In the genomic region with DNA sequence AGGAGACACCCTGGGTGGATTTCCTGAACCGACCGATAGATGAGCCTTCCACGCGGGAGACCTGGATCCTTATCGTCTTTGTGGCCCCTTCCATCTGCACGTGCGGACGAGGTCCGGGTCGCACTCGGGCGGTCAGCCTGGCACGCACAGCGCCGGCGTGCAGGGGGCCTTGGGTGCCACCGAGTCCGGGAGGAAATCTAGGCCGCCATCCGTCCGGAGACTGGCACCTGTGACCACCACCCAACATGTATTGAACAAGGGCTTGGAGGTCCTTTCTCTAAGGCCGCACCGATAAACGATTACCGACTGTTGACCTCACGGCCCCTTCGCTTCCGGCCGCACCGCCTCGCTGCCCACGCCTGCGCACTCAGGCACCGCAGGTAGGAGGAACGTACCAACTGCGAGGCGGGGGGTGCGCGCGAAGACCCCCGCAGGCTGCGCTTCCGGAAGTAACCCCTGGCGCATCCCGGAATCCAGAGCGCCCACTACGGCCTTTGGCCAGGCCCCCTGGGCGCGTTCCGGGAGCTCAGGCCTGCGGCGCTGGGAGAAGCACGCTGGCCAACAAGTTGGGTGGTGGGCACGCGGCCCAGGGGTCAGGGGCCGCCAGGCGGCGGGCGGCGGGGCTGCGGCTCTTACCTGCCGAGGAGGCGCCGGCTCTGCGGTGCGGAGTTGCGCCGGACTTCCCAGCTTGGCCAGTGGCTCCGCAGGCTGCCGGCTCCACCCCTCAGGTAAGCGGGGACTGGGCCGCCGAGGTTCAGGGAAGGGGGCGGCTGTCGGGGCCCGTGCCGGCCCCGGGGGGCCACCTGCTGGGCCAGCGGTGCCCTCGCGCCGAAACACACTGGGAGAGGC, we compare ENCODE assay signal across 2 cellular contexts.
A peak's percentile ranks its signal among the peaks of the same experiment; 100 is the strongest.
TF ChIP-seq lines count a peak whose summit lies in the region.

A gene (minus strand): TSS at position 713 of the 849 bp plus-strand sequence. CDS start 28,249 bp downstream, outside the sequence.
A gene with protein sequence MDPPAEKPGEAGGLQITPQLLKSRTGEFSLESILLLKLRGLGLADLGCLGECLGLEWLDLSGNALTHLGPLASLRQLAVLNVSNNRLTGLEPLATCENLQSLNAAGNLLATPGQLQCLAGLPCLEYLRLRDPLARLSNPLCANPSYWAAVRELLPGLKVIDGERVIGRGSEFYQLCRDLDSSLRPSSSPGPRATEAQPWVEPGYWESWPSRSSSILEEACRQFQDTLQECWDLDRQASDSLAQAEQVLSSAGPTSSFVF (plus strand): TSS at position 523 of the 849 bp plus-strand sequence. CDS start 13,507 bp downstream, outside the sequence.

TF ChIP-seq in HEK293, 187 proteins besides CTCF, POLR2A, EP300 and RAD21 (continued from another document and continues in another):
- TF ChIP-seq, protein P1, sequence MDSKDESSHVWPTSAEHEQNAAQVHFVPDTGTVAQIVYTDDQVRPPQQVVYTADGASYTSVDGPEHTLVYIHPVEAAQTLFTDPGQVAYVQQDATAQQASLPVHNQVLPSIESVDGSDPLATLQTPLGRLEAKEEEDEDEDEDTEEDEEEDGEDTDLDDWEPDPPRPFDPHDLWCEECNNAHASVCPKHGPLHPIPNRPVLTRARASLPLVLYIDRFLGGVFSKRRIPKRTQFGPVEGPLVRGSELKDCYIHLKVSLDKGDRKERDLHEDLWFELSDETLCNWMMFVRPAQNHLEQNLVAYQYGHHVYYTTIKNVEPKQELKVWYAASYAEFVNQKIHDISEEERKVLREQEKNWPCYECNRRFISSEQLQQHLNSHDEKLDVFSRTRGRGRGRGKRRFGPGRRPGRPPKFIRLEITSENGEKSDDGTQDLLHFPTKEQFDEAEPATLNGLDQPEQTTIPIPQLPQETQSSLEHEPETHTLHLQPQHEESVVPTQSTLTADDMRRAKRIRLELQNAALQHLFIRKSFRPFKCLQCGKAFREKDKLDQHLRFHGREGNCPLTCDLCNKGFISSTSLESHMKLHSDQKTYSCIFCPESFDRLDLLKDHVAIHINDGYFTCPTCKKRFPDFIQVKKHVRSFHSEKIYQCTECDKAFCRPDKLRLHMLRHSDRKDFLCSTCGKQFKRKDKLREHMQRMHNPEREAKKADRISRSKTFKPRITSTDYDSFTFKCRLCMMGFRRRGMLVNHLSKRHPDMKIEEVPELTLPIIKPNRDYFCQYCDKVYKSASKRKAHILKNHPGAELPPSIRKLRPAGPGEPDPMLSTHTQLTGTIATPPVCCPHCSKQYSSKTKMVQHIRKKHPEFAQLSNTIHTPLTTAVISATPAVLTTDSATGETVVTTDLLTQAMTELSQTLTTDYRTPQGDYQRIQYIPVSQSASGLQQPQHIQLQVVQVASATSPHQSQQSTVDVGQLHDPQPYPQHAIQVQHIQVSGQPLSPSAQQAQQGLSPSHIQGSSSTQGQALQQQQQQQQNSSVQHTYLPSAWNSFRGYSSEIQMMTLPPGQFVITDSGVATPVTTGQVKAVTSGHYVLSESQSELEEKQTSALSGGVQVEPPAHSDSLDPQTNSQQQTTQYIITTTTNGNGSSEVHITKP (tag by site-specific recombination; IDR thresholded peaks at IDR 0.05): peak; percentile 98
- TF ChIP-seq, protein P2, sequence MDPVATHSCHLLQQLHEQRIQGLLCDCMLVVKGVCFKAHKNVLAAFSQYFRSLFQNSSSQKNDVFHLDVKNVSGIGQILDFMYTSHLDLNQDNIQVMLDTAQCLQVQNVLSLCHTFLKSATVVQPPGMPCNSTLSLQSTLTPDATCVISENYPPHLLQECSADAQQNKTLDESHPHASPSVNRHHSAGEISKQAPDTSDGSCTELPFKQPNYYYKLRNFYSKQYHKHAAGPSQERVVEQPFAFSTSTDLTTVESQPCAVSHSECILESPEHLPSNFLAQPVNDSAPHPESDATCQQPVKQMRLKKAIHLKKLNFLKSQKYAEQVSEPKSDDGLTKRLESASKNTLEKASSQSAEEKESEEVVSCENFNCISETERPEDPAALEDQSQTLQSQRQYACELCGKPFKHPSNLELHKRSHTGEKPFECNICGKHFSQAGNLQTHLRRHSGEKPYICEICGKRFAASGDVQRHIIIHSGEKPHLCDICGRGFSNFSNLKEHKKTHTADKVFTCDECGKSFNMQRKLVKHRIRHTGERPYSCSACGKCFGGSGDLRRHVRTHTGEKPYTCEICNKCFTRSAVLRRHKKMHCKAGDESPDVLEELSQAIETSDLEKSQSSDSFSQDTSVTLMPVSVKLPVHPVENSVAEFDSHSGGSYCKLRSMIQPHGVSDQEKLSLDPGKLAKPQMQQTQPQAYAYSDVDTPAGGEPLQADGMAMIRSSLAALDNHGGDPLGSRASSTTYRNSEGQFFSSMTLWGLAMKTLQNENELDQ (tag by site-specific recombination; IDR thresholded peaks at IDR 0.05; ENCODE audit: low read depth): no peak
- peak; percentile 35; the same call in 1 of the 2 replicates for TF ChIP-seq TCF7L2 (IDR thresholded peaks at IDR 0.05; ENCODE audit: borderline replicate concordance, low read depth, low read length)
- TF ChIP-seq ZNF510 (tag by site-specific recombination; IDR thresholded peaks at IDR 0.05; ENCODE audit: insufficient replicate concordance): no peak
- peak; percentile 96 for TF ChIP-seq ZBTB7A (tag by site-specific recombination; IDR thresholded peaks at IDR 0.05; ENCODE audit: low read depth)
- TF ChIP-seq, protein P3, sequence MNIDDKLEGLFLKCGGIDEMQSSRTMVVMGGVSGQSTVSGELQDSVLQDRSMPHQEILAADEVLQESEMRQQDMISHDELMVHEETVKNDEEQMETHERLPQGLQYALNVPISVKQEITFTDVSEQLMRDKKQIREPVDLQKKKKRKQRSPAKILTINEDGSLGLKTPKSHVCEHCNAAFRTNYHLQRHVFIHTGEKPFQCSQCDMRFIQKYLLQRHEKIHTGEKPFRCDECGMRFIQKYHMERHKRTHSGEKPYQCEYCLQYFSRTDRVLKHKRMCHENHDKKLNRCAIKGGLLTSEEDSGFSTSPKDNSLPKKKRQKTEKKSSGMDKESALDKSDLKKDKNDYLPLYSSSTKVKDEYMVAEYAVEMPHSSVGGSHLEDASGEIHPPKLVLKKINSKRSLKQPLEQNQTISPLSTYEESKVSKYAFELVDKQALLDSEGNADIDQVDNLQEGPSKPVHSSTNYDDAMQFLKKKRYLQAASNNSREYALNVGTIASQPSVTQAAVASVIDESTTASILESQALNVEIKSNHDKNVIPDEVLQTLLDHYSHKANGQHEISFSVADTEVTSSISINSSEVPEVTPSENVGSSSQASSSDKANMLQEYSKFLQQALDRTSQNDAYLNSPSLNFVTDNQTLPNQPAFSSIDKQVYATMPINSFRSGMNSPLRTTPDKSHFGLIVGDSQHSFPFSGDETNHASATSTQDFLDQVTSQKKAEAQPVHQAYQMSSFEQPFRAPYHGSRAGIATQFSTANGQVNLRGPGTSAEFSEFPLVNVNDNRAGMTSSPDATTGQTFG (tag by site-specific recombination; IDR thresholded peaks at IDR 0.05; ENCODE audit: borderline replicate concordance): no peak
- no peak for TF ChIP-seq ZNF473 (tag by site-specific recombination; IDR thresholded peaks at IDR 0.05)
- TF ChIP-seq ZNF623 (tag by site-specific recombination; IDR thresholded peaks at IDR 0.05): no peak

TF ChIP-seq in GM12878, 131 proteins besides CTCF, POLR2A, EP300 and RAD21 (continued from another document and continues in another):
- TF ChIP-seq, protein P4, sequence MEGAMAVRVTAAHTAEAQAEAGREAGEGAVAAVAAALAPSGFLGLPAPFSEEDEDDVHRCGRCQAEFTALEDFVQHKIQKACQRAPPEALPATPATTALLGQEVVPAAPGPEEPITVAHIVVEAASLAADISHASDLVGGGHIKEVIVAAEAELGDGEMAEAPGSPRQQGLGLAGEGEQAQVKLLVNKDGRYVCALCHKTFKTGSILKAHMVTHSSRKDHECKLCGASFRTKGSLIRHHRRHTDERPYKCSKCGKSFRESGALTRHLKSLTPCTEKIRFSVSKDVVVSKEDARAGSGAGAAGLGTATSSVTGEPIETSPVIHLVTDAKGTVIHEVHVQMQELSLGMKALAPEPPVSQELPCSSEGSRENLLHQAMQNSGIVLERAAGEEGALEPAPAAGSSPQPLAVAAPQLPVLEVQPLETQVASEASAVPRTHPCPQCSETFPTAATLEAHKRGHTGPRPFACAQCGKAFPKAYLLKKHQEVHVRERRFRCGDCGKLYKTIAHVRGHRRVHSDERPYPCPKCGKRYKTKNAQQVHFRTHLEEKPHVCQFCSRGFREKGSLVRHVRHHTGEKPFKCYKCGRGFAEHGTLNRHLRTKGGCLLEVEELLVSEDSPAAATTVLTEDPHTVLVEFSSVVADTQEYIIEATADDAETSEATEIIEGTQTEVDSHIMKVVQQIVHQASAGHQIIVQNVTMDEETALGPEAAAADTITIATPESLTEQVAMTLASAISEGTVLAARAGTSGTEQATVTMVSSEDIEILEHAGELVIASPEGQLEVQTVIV (IDR thresholded peaks at IDR 0.05; ENCODE audit: borderline replicate concordance, partially characterized antibody): peak; percentile 56
- TF ChIP-seq RFX5 (IDR thresholded peaks at IDR 0.05; ENCODE audit: low read depth, low read length): no peak
- TF ChIP-seq ESRRA (IDR thresholded peaks at IDR 0.05; ENCODE audit: low read length): no peak
- no peak for TF ChIP-seq CEBPB (IDR thresholded peaks at IDR 0.05; ENCODE audit: borderline replicate concordance in 1 of 2, low read depth in 2 of 2, low read length in 2 of 2)
- TF ChIP-seq HDGF (IDR thresholded peaks at IDR 0.05): peak; percentile 52; the same call in 1 of the 2 replicates
- peak; percentile 99 for TF ChIP-seq GATAD2B (conservative IDR thresholded peaks at IDR 0.05; ENCODE audit: low read depth)
- peak; percentile 79; the same call in 1 of the 2 replicates for TF ChIP-seq PAX5 (IDR thresholded peaks at IDR 0.05; ENCODE audit: borderline replicate concordance, low read depth, low read length)
- TF ChIP-seq, protein P5, sequence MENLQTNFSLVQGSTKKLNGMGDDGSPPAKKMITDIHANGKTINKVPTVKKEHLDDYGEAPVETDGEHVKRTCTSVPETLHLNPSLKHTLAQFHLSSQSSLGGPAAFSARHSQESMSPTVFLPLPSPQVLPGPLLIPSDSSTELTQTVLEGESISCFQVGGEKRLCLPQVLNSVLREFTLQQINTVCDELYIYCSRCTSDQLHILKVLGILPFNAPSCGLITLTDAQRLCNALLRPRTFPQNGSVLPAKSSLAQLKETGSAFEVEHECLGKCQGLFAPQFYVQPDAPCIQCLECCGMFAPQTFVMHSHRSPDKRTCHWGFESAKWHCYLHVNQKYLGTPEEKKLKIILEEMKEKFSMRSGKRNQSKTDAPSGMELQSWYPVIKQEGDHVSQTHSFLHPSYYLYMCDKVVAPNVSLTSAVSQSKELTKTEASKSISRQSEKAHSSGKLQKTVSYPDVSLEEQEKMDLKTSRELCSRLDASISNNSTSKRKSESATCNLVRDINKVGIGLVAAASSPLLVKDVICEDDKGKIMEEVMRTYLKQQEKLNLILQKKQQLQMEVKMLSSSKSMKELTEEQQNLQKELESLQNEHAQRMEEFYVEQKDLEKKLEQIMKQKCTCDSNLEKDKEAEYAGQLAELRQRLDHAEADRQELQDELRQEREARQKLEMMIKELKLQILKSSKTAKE (IDR thresholded peaks at IDR 0.05; ENCODE audit: low read depth, poor library complexity, severe bottlenecking): no peak
- TF ChIP-seq NFIC (IDR thresholded peaks at IDR 0.05; ENCODE audit: low read depth, low read length): no peak
- TF ChIP-seq EGR1 (IDR thresholded peaks at IDR 0.05; ENCODE audit: borderline replicate concordance in 1 of 2, low read depth in 2 of 2, low read length in 2 of 2): peak in 1 of 2 experiments; percentile 34; a peak in 1 of 3 replicates
- TF ChIP-seq MYC (IDR thresholded peaks at IDR 0.05; ENCODE audit: insufficient read depth, insufficient read length, insufficient replicate concordance, low read length, severe bottlenecking): peak; percentile 91
- no peak for TF ChIP-seq SIX5 (IDR thresholded peaks at IDR 0.05; ENCODE audit: low read depth, low read length, severe bottlenecking)
- TF ChIP-seq ZNF24 (IDR thresholded peaks at IDR 0.05): no peak
- no peak for TF ChIP-seq YY1 (IDR thresholded peaks at IDR 0.05; ENCODE audit: low read depth, low read length)
- TF ChIP-seq POLR2AphosphoS5 (IDR thresholded peaks at IDR 0.05; ENCODE audit: low read length): peak; percentile 82
- peak; percentile 65; the same call in 1 of the 2 replicates for TF ChIP-seq SMARCA5 (IDR thresholded peaks at IDR 0.05)
- TF ChIP-seq CHD1 (IDR thresholded peaks at IDR 0.05; ENCODE audit: low read depth, low read length): peak; percentile 96
- TF ChIP-seq CBX5 (IDR thresholded peaks at IDR 0.05; ENCODE audit: low read depth): no peak
- TF ChIP-seq, protein P6, sequence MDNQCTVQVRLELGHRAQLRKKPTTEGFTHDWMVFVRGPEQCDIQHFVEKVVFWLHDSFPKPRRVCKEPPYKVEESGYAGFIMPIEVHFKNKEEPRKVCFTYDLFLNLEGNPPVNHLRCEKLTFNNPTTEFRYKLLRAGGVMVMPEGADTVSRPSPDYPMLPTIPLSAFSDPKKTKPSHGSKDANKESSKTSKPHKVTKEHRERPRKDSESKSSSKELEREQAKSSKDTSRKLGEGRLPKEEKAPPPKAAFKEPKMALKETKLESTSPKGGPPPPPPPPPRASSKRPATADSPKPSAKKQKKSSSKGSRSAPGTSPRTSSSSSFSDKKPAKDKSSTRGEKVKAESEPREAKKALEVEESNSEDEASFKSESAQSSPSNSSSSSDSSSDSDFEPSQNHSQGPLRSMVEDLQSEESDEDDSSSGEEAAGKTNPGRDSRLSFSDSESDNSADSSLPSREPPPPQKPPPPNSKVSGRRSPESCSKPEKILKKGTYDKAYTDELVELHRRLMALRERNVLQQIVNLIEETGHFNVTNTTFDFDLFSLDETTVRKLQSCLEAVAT (IDR thresholded peaks at IDR 0.05): peak; percentile 77
- TF ChIP-seq ZNF207 (IDR thresholded peaks at IDR 0.05; ENCODE audit: borderline replicate concordance): 0 out of 2 replicates have a peak, but pooled peaks have one; percentile 48
- TF ChIP-seq ZNF622 (IDR thresholded peaks at IDR 0.05): no peak
- TF ChIP-seq, protein P7, sequence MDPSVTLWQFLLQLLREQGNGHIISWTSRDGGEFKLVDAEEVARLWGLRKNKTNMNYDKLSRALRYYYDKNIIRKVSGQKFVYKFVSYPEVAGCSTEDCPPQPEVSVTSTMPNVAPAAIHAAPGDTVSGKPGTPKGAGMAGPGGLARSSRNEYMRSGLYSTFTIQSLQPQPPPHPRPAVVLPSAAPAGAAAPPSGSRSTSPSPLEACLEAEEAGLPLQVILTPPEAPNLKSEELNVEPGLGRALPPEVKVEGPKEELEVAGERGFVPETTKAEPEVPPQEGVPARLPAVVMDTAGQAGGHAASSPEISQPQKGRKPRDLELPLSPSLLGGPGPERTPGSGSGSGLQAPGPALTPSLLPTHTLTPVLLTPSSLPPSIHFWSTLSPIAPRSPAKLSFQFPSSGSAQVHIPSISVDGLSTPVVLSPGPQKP (IDR thresholded peaks at IDR 0.05; ENCODE audit: low read depth, low read length): peak; percentile 63
- TF ChIP-seq TBL1XR1 (IDR thresholded peaks at IDR 0.05; ENCODE audit: low read depth, low read length): peak; percentile 4; the same call in 1 of the 2 replicates
- TF ChIP-seq TAF1 (IDR thresholded peaks at IDR 0.05; ENCODE audit: borderline replicate concordance, low read depth, low read length): peak; percentile 81
